35 cellular contexts compared by ENCODE assay signal in genomic region chr21:44763050-44763378, GRCh38. TPM values are rescaled to one million over a fixed set of nuclear protein-coding genes. Genes with fewer than 3 reads are reported as not detected.
"Had no signal": no experiment of that assay in that cellular context is flagged by ENCODE, and none has a peak within 500 bp of the region (broad histone marks: within the 10 kb centered on the region; RNA-seq: fewer than 3 reads in every experiment).

No MANE protein-coding gene starts in this region.

- H3K27ac ChIP-seq: adrenal gland, body of pancreas, breast epithelium, PC-9, RWPE1 had no signal

- H3K4me3 ChIP-seq: adrenal gland, body of pancreas, breast epithelium, MG63, PC-9 had no signal

- H3K4me1 ChIP-seq: adrenal gland, body of pancreas, breast epithelium had no signal

- H3K27me3 ChIP-seq: adrenal gland, body of pancreas, breast epithelium, MG63 had no signal

- DNase-seq: activated CD4-positive, alpha-beta memory T cell treated with anti-CD3 and anti-CD28 coated beads for 36 hours; activated CD4-positive, alpha-beta T cell treated with anti-CD3 and anti-CD28 coated beads, Interleukin-2, amount 10 ng/mL, durations not matched to agents 24 days and 14 days; activated CD8-positive, alpha-beta memory T cell treated with anti-CD3 and anti-CD28 coated beads, Interleukin-2, amount 50 U/mL, for 4 hours; activated gamma-delta T cell treated with Interleukin-2 at 50 U/mL for 16 hours; activated naive CD4-positive, alpha-beta T cell treated with anti-CD3 and anti-CD28 coated beads for 36 hours; activated T-cell treated with anti-CD3 and anti-CD28 coated beads for 4 hours; activated T-cell treated with anti-CD3 and anti-CD28 coated beads, Interleukin-2, amount 50 U/mL, for 4 hours; body of pancreas; caudate nucleus; Kasumi-1; KG1; MG63; MV-4-11; NCI-H1092; NCI-H1436 treated with DMSO at 0.1 percent for 48 hours; NCI-H1694 treated with DMSO at 0.1 percent for 48 hours; NCI-H510A; NCI-H526; NCI-H748 treated with DMSO at 0.1 percent for 48 hours; NK-92 treated with Interleukin-12 subunit alpha and Interleukin-12 subunit beta, amount 100 ng/mL, for 24 hours; PC-9; SIG-M5; SW 1271; T-helper 1 cell; T1000 had no signal

- H3K27me3 Mint-ChIP-seq: activated CD4-positive, alpha-beta memory T cell treated with anti-CD3 and anti-CD28 coated beads for 36 hours; activated CD4-positive, alpha-beta T cell treated with anti-CD3 and anti-CD28 coated beads, Interleukin-2, amount 10 ng/mL, durations not matched to agents 24 days and 14 days had no signal

- H3K9me3 Mint-ChIP-seq: activated CD4-positive, alpha-beta memory T cell treated with anti-CD3 and anti-CD28 coated beads for 36 hours; activated CD4-positive, alpha-beta T cell treated with anti-CD3 and anti-CD28 coated beads, Interleukin-2, amount 10 ng/mL, durations not matched to agents 24 days and 14 days; activated naive CD4-positive, alpha-beta T cell treated with anti-CD3 and anti-CD28 coated beads for 36 hours; activated naive CD4-positive, alpha-beta T cell treated with anti-CD3 and anti-CD28 coated beads, Interleukin-2, amount 50 U/mL, for 72 hours; activated T-cell treated with anti-CD3 and anti-CD28 coated beads, Interleukin-2, amount 50 U/mL, for 4 hours; activated T-helper 1 cell treated with anti-CD3 and anti-CD28 coated beads, Interleukin-12 subunit alpha, Interleukin-12 subunit beta, Interleukin-2, Interleukin-4 antibody, amounts not matched to agents 30 ng/mL and 10 ng/mL and 1 ng/mL, durations not matched to agents 14 hours and 24 hours and 36 hours had no signal

- H3K36me3 Mint-ChIP-seq: activated CD4-positive, alpha-beta memory T cell treated with anti-CD3 and anti-CD28 coated beads for 36 hours; activated naive CD4-positive, alpha-beta T cell treated with anti-CD3 and anti-CD28 coated beads, Interleukin-2, amount 50 U/mL, for 72 hours had no signal

- H3K36me3 ChIP-seq: adrenal gland, breast epithelium, MG63 had no signal

- H3K27ac Mint-ChIP-seq: activated CD4-positive, alpha-beta memory T cell treated with anti-CD3 and anti-CD28 coated beads for 36 hours; activated CD4-positive, alpha-beta T cell treated with anti-CD3 and anti-CD28 coated beads, Interleukin-2, amount 10 ng/mL, durations not matched to agents 24 days and 14 days; activated naive CD4-positive, alpha-beta T cell treated with anti-CD3 and anti-CD28 coated beads for 36 hours; activated naive CD4-positive, alpha-beta T cell treated with anti-CD3 and anti-CD28 coated beads, Interleukin-2, amount 50 U/mL, for 72 hours; activated T-helper 1 cell treated with anti-CD3 and anti-CD28 coated beads, Interleukin-12 subunit alpha, Interleukin-12 subunit beta, Interleukin-2, Interleukin-4 antibody, amounts not matched to agents 30 ng/mL and 10 ng/mL and 1 ng/mL, durations not matched to agents 14 hours and 24 hours and 36 hours had no signal

- H3K4me3 Mint-ChIP-seq: activated CD4-positive, alpha-beta memory T cell treated with anti-CD3 and anti-CD28 coated beads for 36 hours; activated CD4-positive, alpha-beta T cell treated with anti-CD3 and anti-CD28 coated beads, Interleukin-2, amount 10 ng/mL, durations not matched to agents 24 days and 14 days; activated naive CD4-positive, alpha-beta T cell treated with anti-CD3 and anti-CD28 coated beads for 36 hours; activated T-cell treated with anti-CD3 and anti-CD28 coated beads, Interleukin-2, amount 50 U/mL, for 4 hours; activated T-helper 1 cell treated with anti-CD3 and anti-CD28 coated beads, Interleukin-12 subunit alpha, Interleukin-12 subunit beta, Interleukin-2, Interleukin-4 antibody, amounts not matched to agents 30 ng/mL and 10 ng/mL and 1 ng/mL, durations not matched to agents 14 hours and 24 hours and 36 hours had no signal

- ATAC-seq: activated naive CD4-positive, alpha-beta T cell treated with anti-CD3 and anti-CD28 coated beads, Interleukin-2, amount 50 U/mL, for 72 hours; activated T-cell treated with anti-CD3 and anti-CD28 coated beads, Interleukin-2, amount 50 U/mL, for 4 hours; body of pancreas; Right ventricle myocardium inferior had no signal

- H3K9me3 ChIP-seq: adrenal gland, body of pancreas, MG63 had no signal

RNA-seq across cellular contexts. Expression of gene TSPEAR, which starts 51.6 kb away (rescaled TPM):
- total RNA-seq: activated CD4-positive, alpha-beta memory T cell treated with anti-CD3 and anti-CD28 coated beads for 36 hours; activated CD4-positive, alpha-beta T cell treated with anti-CD3 and anti-CD28 coated beads, Interleukin-2, amount 10 ng/mL, durations not matched to agents 24 days and 14 days; activated naive CD4-positive, alpha-beta T cell treated with anti-CD3 and anti-CD28 coated beads for 36 hours; activated naive CD4-positive, alpha-beta T cell treated with anti-CD3 and anti-CD28 coated beads, Interleukin-2, amount 50 U/mL, for 72 hours; activated T-cell treated with anti-CD3 and anti-CD28 coated beads, Interleukin-2, amount 50 U/mL, for 4 hours; activated T-helper 1 cell treated with anti-CD3 and anti-CD28 coated beads, Interleukin-12 subunit alpha, Interleukin-12 subunit beta, Interleukin-2, Interleukin-4 antibody, amounts not matched to agents 30 ng/mL and 10 ng/mL and 1 ng/mL, durations not matched to agents 14 hours and 24 hours and 36 hours; adrenal gland; astrocyte; OCI-LY7; PC-9; SK-MEL-5; T-helper 2 cell treated with Interferon-gamma antibody and Interleukin-4, amounts not matched to agents 100 ng/mL and 5 ng/mL, for 36 hours had no signal
- polyA plus RNA-seq: adrenal gland had no signal
